Comparison of ENCODE assay signal across 9 cellular contexts in genomic region chr12:96375841-96376249, GRCh38. TPM values are rescaled to one million over a fixed set of nuclear protein-coding genes. Genes with fewer than 3 reads are reported as not detected.
DNase-seq lines count a peak whose midpoint lies in the region; ATAC-seq and TF ChIP-seq lines count a peak whose summit lies in the region.
"Had no signal": no experiment of that assay in that cellular context is flagged by ENCODE, and none has a peak within 500 bp of the region (broad histone marks: within the 10 kb centered on the region; RNA-seq: fewer than 3 reads in every experiment).

No MANE protein-coding gene starts in this region.

- H3K4me1 Mint-ChIP-seq in T-helper 17 cell, result peaks cover 60% of the 10 kb centered on the region
- peaks cover 59 to 94% (median 74%) of the 10 kb centered on the region in 7 donors for H3K4me1 Mint-ChIP-seq in naive thymus-derived CD4-positive, alpha-beta T cell

- no peak for TF ChIP-seq POLR2A in tibial nerve (IDR thresholded peaks at IDR 0.05)

- peaks cover 0 to 11% (median 1%) of the 10 kb centered on the region in 11 donors for H3K9me3 Mint-ChIP-seq in naive thymus-derived CD4-positive, alpha-beta T cell

- POLR2A ChIA-PET in naive thymus-derived CD4-positive, alpha-beta T cell (lab: Charles Lee), result interaction anchor here (1.0 to 4.5 kb wide), 6 partner anchors 12 to 60 kb away, joined by 3 to 32 read pairs (median 4); partner anchors contain the start of gene CDK17

- no peaks in the 10 kb centered on the region for H3K36me3 Mint-ChIP-seq in T-helper 17 cell (ENCODE audit: low read depth)
- peaks cover 0 to 18% (median 4%) of the 10 kb centered on the region in 5 donors for H3K36me3 Mint-ChIP-seq in naive thymus-derived CD4-positive, alpha-beta T cell

- ATAC-seq in GM19043 (IDR thresholded peaks at IDR 0.05; ENCODE audit: low read depth, unreplicated experiment) (peak; percentile 80), HG02623 (IDR thresholded peaks at IDR 0.05; ENCODE audit: unreplicated experiment) (peak; percentile 71), T-helper 17 cell (no peak)
- no peak for ATAC-seq in naive thymus-derived CD4-positive, alpha-beta T cell

- CTCF ChIA-PET in naive thymus-derived CD4-positive, alpha-beta T cell (lab: Charles Lee), result interaction anchor here (0.6 to 0.8 kb wide), 2 partner anchors 13 to 1174 kb away, joined by 3 to 4 read pairs; no protein-coding TSS in a partner anchor

- peak overlapping the region; percentile 43 for H3K4me3 Mint-ChIP-seq in T-helper 17 cell
- peak overlapping the region; percentile 53 to 91 (median 62) for H3K4me3 Mint-ChIP-seq in naive thymus-derived CD4-positive, alpha-beta T cell

- no peak for TF ChIP-seq CTCF in tibial nerve (IDR thresholded peaks at IDR 0.05)

- H3K4me1 ChIP-seq in naive thymus-derived CD4-positive, alpha-beta T cell (ENCODE audit: control insufficient read depth in 2 of 2, insufficient read depth in 2 of 2, low read length in 2 of 2), result peaks cover 44 to 68% of the 10 kb centered on the region in 2 donors
- H3K4me1 ChIP-seq in tibial nerve, result peaks cover 0 to 58% (median 22%) of the 10 kb centered on the region in 4 donors

- H3K27me3 ChIP-seq in naive thymus-derived CD4-positive, alpha-beta T cell (ENCODE audit: control insufficient read depth in 2 of 2, insufficient read depth in 2 of 2, low read length in 2 of 2), result no peaks in the 10 kb centered on the region
- H3K27me3 ChIP-seq in tibial nerve, result no peaks in the 10 kb centered on the region

- H3K27me3 Mint-ChIP-seq in T-helper 17 cell, result no peaks in the 10 kb centered on the region
- H3K27me3 Mint-ChIP-seq in naive thymus-derived CD4-positive, alpha-beta T cell, result no peaks in the 10 kb centered on the region

- H3K4me3 ChIP-seq in naive thymus-derived CD4-positive, alpha-beta T cell (ENCODE audit: low read length), result no peak overlapping the region
- no peak overlapping the region for H3K4me3 ChIP-seq in tibial nerve

- H3K36me3 ChIP-seq in naive thymus-derived CD4-positive, alpha-beta T cell (ENCODE audit: control insufficient read depth in 2 of 3, insufficient read depth in 3 of 3, low read length in 3 of 3), result no peaks in the 10 kb centered on the region
- no peaks in the 10 kb centered on the region for H3K36me3 ChIP-seq in tibial nerve

- peak overlapping the region; percentile 93 for H3K27ac Mint-ChIP-seq in T-helper 17 cell
- H3K27ac Mint-ChIP-seq in naive thymus-derived CD4-positive, alpha-beta T cell, result peak overlapping the region in 8 of 9 donors; percentile 74 to 98 (median 96)

- no peak for TF ChIP-seq EP300 in tibial nerve (IDR thresholded peaks at IDR 0.05)

- intact Hi-C loops in naive thymus-derived CD4-positive, alpha-beta T cell (cut with micrococcal nuclease), result loop anchor here (2.0 to 5.0 kb wide), 3 partner anchors 15 to 181 kb away; partner anchors contain the start of gene ELK3 (in 1 of the 2)
- intact Hi-C loops in head of caudate nucleus (cut with DNase I), result no loop called here

- DNase-seq in T-helper 17 cell, result no peak
- DNase-seq in naive thymus-derived CD4-positive, alpha-beta T cell, result no peak
- DNase-seq in head of caudate nucleus, result no peak
- no peak for DNase-seq in tibial nerve (ENCODE audit: low spot score in 2 of 2)
- DNase-seq in NCI-H2029 (lab: John Stamatoyannopoulos, UW), result no peak
- DNase-seq in GOT3 (lab: John Stamatoyannopoulos, UW), result no peak
- DNase-seq: central memory CD4-positive, alpha-beta T cell had no signal

- peak overlapping the region; percentile 72 for H3K27ac ChIP-seq in naive thymus-derived CD4-positive, alpha-beta T cell (ENCODE audit: low read depth, low read length)
- H3K27ac ChIP-seq in tibial nerve, result peak overlapping the region in 1 of 4 donors; percentile 7

- H3K9me3 ChIP-seq in T-helper 17 cell (ENCODE audit: control insufficient read depth, low read length, poor library complexity, severe bottlenecking) (no peaks in the 10 kb centered on the region), tibial nerve (no peaks in the 10 kb centered on the region)
- H3K9me3 ChIP-seq in naive thymus-derived CD4-positive, alpha-beta T cell (ENCODE audit: control insufficient read depth in 2 of 3, low read length in 3 of 3), result no peaks in the 10 kb centered on the region

RNA-seq across cellular contexts. Expression of gene CDK17, which starts 24.4 kb away (rescaled TPM):
- total RNA-seq in T-helper 17 cell (100 to 1,000 TPM; 123 to 131 TPM), tibial nerve (10 to 100 TPM; 65.1 to 89.4 (median 71.2) TPM)
- 100 to 1,000 TPM in 2 of 5 experiments, 10 to 100 TPM in 3; 39.7 to 112 (median 67.9) TPM for total RNA-seq in naive thymus-derived CD4-positive, alpha-beta T cell
- polyA plus RNA-seq in naive thymus-derived CD4-positive, alpha-beta T cell, result 10 to 100 TPM; 30.0 to 50.8 TPM

Comparison
In these comparisons a context has a peak if more than half of its experiments do, and no peak if none do; other contexts are left out.
1. ATAC-seq: peak in GM19043 (single experiment) and HG02623 (single experiment); none in T-helper 17 cell (single experiment) and naive thymus-derived CD4-positive, alpha-beta T cell (single experiment).